In the genomic region with DNA sequence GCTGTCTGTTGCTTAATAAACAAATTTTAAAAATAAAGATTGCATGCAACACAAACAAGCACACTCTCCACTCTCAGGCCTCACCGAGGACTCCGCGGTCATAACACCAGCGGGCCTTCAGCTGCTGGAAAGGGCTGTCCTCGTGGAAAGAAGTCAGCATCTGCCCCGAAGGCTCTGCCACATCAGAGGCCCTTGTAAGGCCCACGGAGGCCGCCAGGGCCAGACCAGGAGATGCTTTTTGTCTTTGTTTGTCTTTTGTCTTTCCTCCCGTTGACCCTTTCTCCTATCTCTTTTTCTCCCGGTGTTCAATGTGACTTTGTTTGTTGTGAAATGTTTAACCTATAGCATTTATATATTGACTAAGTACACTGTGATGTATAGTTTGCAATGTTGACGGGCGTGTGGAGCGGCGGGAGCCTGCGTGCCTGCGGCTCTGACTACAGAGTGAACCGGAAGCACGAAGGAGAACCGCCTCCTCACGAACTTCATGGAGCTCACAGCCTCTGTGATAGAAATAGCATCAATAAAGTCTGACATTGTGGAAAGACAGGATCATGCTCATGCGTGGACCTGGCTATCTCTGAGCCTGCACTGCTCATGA, we compare ENCODE assay signal across 19 cellular contexts. TPM values are rescaled to one million over a fixed set of nuclear protein-coding genes. Genes with fewer than 3 reads are reported as not detected.
DNase-seq lines count a peak whose midpoint lies in the region; ATAC-seq, FAIRE-seq and TF ChIP-seq lines count a peak whose summit lies in the region.
"Had no signal": no experiment of that assay in that cellular context is flagged by ENCODE, and none has a peak within 500 bp of the region (broad histone marks: within the 10 kb centered on the region; RNA-seq: fewer than 3 reads in every experiment).

No MANE protein-coding gene starts in this region.

- H3K56ac ChIP-seq in IMR-90 (ENCODE audit: extremely low read depth, insufficient read depth, low read length), result no peak overlapping the region

- in situ Hi-C loops in IMR-90 (cut with MboI; ENCODE audit: low sequenced_read_pairs), result no loop called here

- 34% methylated on average over 6 of the region's 21 CpGs; no CpG with 5 or more reads in 1 of the 2 experiments for WGBS in IMR-90 (ENCODE audit: extremely low coverage in 2 of 2, insufficient read length in 1 of 2), 2 experiments

- no peaks in the 10 kb centered on the region; the same call in 1 of the 2 replicates for H4K20me1 ChIP-seq in IMR-90 (ENCODE audit: insufficient read depth, low read length)

- H2AK5ac ChIP-seq in IMR-90 (ENCODE audit: low read depth, low read length), result no peak overlapping the region

- H4K8ac ChIP-seq in IMR-90 (ENCODE audit: low read depth in 2 of 2, low read length in 2 of 2), result no peak overlapping the region

- TF ChIP-seq POLR2A in IMR-90 (IDR thresholded peaks at IDR 0.05; ENCODE audit: low read depth, low read length), result no peak

- no peak overlapping the region for H3K18ac ChIP-seq in IMR-90 (ENCODE audit: low read depth, low read length)

- no peak overlapping the region for H3K4ac ChIP-seq in IMR-90 (ENCODE audit: low read depth, low read length)

- no peak overlapping the region for H3K4me2 ChIP-seq in IMR-90 (ENCODE audit: low read depth, low read length)

- H2BK5ac ChIP-seq in IMR-90 (ENCODE audit: low read depth, low read length, poor library complexity, severe bottlenecking), result no peak overlapping the region

- POLR2A ChIA-PET in IMR-90 (lab: Charles Lee; ENCODE audit: unreplicated experiment), result no interaction called here
- POLR2A ChIA-PET in naive thymus-derived CD8-positive, alpha-beta T cell (lab: Charles Lee), result no interaction called here
- POLR2A ChIA-PET in CD8-positive, alpha-beta memory T cell (lab: Charles Lee), result no interaction called here

- H2BK20ac ChIP-seq in IMR-90 (ENCODE audit: low read depth, low read length), result no peak overlapping the region

- FAIRE-seq in bronchial epithelial cell (lab: Jason Lieb, UNC), result no peak
- FAIRE-seq: K562 had no signal

- dilution Hi-C loops in IMR-90 (cut with HindIII; ENCODE audit: low sequenced_read_pairs, unreplicated experiment), result no loop called here

- H3K27ac Mint-ChIP-seq in nephron, result peak overlapping the region in 2 of 3 experiments; percentile 4 to 26
- peak overlapping the region in 1 of 10 donors; percentile 48 for H3K27ac Mint-ChIP-seq in naive thymus-derived CD8-positive, alpha-beta T cell
- H3K27ac Mint-ChIP-seq in CD8-positive, alpha-beta memory T cell, result peak overlapping the region in 1 of 8 donors; percentile 42
- H3K27ac Mint-ChIP-seq: activated CD4-positive, alpha-beta T cell treated with anti-CD3 and anti-CD28 coated beads for 36 hours; CD4-positive, CD25-positive, alpha-beta regulatory T cell; stimulated activated memory B cell treated with anti-CD40 and anti-IgM and Interleukin-4, amounts not matched to agents 10 μg/mL and 1 μg/mL and 100 μg/mL, for 72 hours had no signal

- no TSS peak for BruUV-seq in IMR-90 (replicated peaks; lab: Mats Ljungman, UMichigan)

- intact Hi-C loops in IMR-90 (cut with micrococcal nuclease), result no loop called here

- TF ChIP-seq CTCF in IMR-90 (conservative IDR thresholded peaks at IDR 0.05; ENCODE audit: low read depth, low read length) (no peak), bronchial epithelial cell (IDR thresholded peaks at IDR 0.05; ENCODE audit: insufficient read depth, low read length, severe bottlenecking) (no peak), nephron (IDR thresholded peaks at IDR 0.05; ENCODE audit: unreplicated experiment in 3 of 3) (no peak)

- no peaks in the 10 kb centered on the region for H3K79me1 ChIP-seq in IMR-90 (ENCODE audit: low read depth in 1 of 2, low read length in 2 of 2)

- no peak overlapping the region for H3K9ac ChIP-seq in IMR-90 (ENCODE audit: low read depth, low read length)

- H3K27me3 ChIP-seq in IMR-90 (ENCODE audit: control insufficient read depth, insufficient read depth, low read length) (no peaks in the 10 kb centered on the region; the same call in 1 of the 2 replicates), bronchial epithelial cell (ENCODE audit: control insufficient read depth, insufficient read depth, low read length) (no peaks in the 10 kb centered on the region)
- no peaks in the 10 kb centered on the region for H3K27me3 ChIP-seq in CD8-positive, alpha-beta memory T cell (ENCODE audit: insufficient read depth, low read length, poor library complexity, severe bottlenecking)
- H3K27me3 ChIP-seq: dorsolateral prefrontal cortex, left lung, tibial nerve had no signal

- no peak overlapping the region for H2AK9ac ChIP-seq in IMR-90 (replicated peaks; ENCODE audit: low read depth, low read length, poor library complexity)

- H3K9me1 ChIP-seq in IMR-90 (ENCODE audit: insufficient read depth, low read length), result no peaks in the 10 kb centered on the region

- peaks cover 2% of the 10 kb centered on the region for H3K9me3 ChIP-seq in IMR-90 (ENCODE audit: control insufficient read depth, insufficient read depth, low read length)
- no peaks in the 10 kb centered on the region for H3K9me3 ChIP-seq in CD8-positive, alpha-beta memory T cell (ENCODE audit: low read length)
- H3K9me3 ChIP-seq: breast epithelium, esophagus squamous epithelium, left lung, tibial nerve had no signal

- H3K27me3 Mint-ChIP-seq in nephron (ENCODE audit: low read depth), result peaks cover 14% of the 10 kb centered on the region
- no peaks in the 10 kb centered on the region for H3K27me3 Mint-ChIP-seq in naive thymus-derived CD8-positive, alpha-beta T cell
- H3K27me3 Mint-ChIP-seq in CD8-positive, alpha-beta memory T cell, result peaks cover 0 to 2% of the 10 kb centered on the region in 2 donors
- H3K27me3 Mint-ChIP-seq: activated CD4-positive, alpha-beta T cell treated with anti-CD3 and anti-CD28 coated beads for 36 hours; CD4-positive, CD25-positive, alpha-beta regulatory T cell had no signal

- no peak for TF ChIP-seq RAD21 in IMR-90 (IDR thresholded peaks at IDR 0.05; ENCODE audit: low read length)

- H2AFZ ChIP-seq in IMR-90 (replicated peaks; ENCODE audit: low read length, poor library complexity), result peak overlapping the region; percentile 24

- peaks cover 17% of the 10 kb centered on the region for H3K4me1 Mint-ChIP-seq in nephron
- H3K4me1 Mint-ChIP-seq in naive thymus-derived CD8-positive, alpha-beta T cell, result peaks cover 0 to 11% (median 4%) of the 10 kb centered on the region in 4 donors
- no peaks in the 10 kb centered on the region for H3K4me1 Mint-ChIP-seq in CD8-positive, alpha-beta memory T cell
- H3K4me1 Mint-ChIP-seq: activated CD4-positive, alpha-beta T cell treated with anti-CD3 and anti-CD28 coated beads for 36 hours; CD4-positive, CD25-positive, alpha-beta regulatory T cell; stimulated activated memory B cell treated with anti-CD40 and anti-IgM and Interleukin-4, amounts not matched to agents 10 μg/mL and 1 μg/mL and 100 μg/mL, for 72 hours had no signal

- H3K36me3 Mint-ChIP-seq in nephron (ENCODE audit: low read depth), result no peaks in the 10 kb centered on the region
- H3K36me3 Mint-ChIP-seq in naive thymus-derived CD8-positive, alpha-beta T cell, result no peaks in the 10 kb centered on the region
- no peaks in the 10 kb centered on the region for H3K36me3 Mint-ChIP-seq in CD8-positive, alpha-beta memory T cell
- H3K36me3 Mint-ChIP-seq: CD4-positive, CD25-positive, alpha-beta regulatory T cell; stimulated activated memory B cell treated with anti-CD40 and anti-IgM and Interleukin-4, amounts not matched to agents 10 μg/mL and 1 μg/mL and 100 μg/mL, for 72 hours had no signal

- H3K14ac ChIP-seq in IMR-90 (replicated peaks; ENCODE audit: low read depth, low read length), result no peak overlapping the region

- no peak overlapping the region for H4K91ac ChIP-seq in IMR-90 (ENCODE audit: insufficient read depth, low read depth, low read length)

- DNase-seq in COLO668 (lab: John Stamatoyannopoulos, UW; ENCODE audit: unreplicated experiment), result peak; percentile 44
- peak; percentile 51 for DNase-seq in IMR-90
- DNase-seq in bronchial epithelial cell (ENCODE audit: low read depth), result peak; percentile 79
- DNase-seq in activated CD4-positive, CD25-positive, alpha-beta regulatory T cell (lab: John Stamatoyannopoulos, UW), result no peak
- DNase-seq in naive thymus-derived CD8-positive, alpha-beta T cell, result no peak
- DNase-seq in CD8-positive, alpha-beta memory T cell, result no peak
- DNase-seq in CD1c-positive myeloid dendritic cell (ENCODE audit: extremely low spot score), result no peak
- DNase-seq: activated CD4-positive, alpha-beta T cell treated with anti-CD3 and anti-CD28 coated beads for 36 hours; CD4-positive, CD25-positive, alpha-beta regulatory T cell; esophagus squamous epithelium; left lung; NCI-H1092 treated with DMSO at 0.1 percent for 48 hours; T-helper 2 cell had no signal

- no peak overlapping the region for H2BK120ac ChIP-seq in IMR-90 (ENCODE audit: low read depth, low read length)

- H3K36me3 ChIP-seq in IMR-90 (ENCODE audit: control insufficient read depth, insufficient read depth, low read length) (no peaks in the 10 kb centered on the region), bronchial epithelial cell (ENCODE audit: control insufficient read depth, insufficient read depth, low read length) (no peaks in the 10 kb centered on the region)
- no peaks in the 10 kb centered on the region for H3K36me3 ChIP-seq in CD8-positive, alpha-beta memory T cell (ENCODE audit: insufficient read depth, low read length)
- H3K36me3 ChIP-seq: breast epithelium, esophagus squamous epithelium, left lung, tibial nerve had no signal

- peak overlapping the region; percentile 9; the same call in 1 of the 2 replicates for H4K5ac ChIP-seq in IMR-90 (ENCODE audit: low read depth, low read length)

- no peak overlapping the region for H2BK15ac ChIP-seq in IMR-90 (ENCODE audit: low read depth, low read length)

- H3K27ac ChIP-seq in IMR-90 (ENCODE audit: insufficient read depth, low read length), result no peak overlapping the region
- H3K27ac ChIP-seq in CD8-positive, alpha-beta memory T cell (ENCODE audit: low read depth, low read length), result no peak overlapping the region
- H3K27ac ChIP-seq: breast epithelium, esophagus squamous epithelium, left lung, tibial nerve had no signal

- H3K9me3 Mint-ChIP-seq in nephron, result no peaks in the 10 kb centered on the region
- H3K9me3 Mint-ChIP-seq in naive thymus-derived CD8-positive, alpha-beta T cell, result no peaks in the 10 kb centered on the region
- H3K9me3 Mint-ChIP-seq in CD8-positive, alpha-beta memory T cell, result no peaks in the 10 kb centered on the region
- H3K9me3 Mint-ChIP-seq: stimulated activated memory B cell treated with anti-CD40 and anti-IgM and Interleukin-4, amounts not matched to agents 10 μg/mL and 1 μg/mL and 100 μg/mL, for 72 hours had no signal

- H3K4me3 ChIP-seq in IMR-90 (ENCODE audit: insufficient read depth, low read depth, low read length), result no peak overlapping the region
- H3K4me3 ChIP-seq in bronchial epithelial cell (ENCODE audit: low read depth, low read length), result no peak overlapping the region
- H3K4me3 ChIP-seq in CD8-positive, alpha-beta memory T cell (ENCODE audit: low read length), result no peak overlapping the region
- H3K4me3 ChIP-seq: breast epithelium, dorsolateral prefrontal cortex, esophagus squamous epithelium, K562, left lung, tibial nerve had no signal

- H3K4me1 ChIP-seq in IMR-90 (ENCODE audit: control insufficient read depth, insufficient read depth, low read length), result no peaks in the 10 kb centered on the region
- no peaks in the 10 kb centered on the region for H3K4me1 ChIP-seq in CD8-positive, alpha-beta memory T cell (ENCODE audit: insufficient read depth, low read length)
- H3K4me1 ChIP-seq: breast epithelium, esophagus squamous epithelium, tibial nerve had no signal

- H3K23ac ChIP-seq in IMR-90 (ENCODE audit: low read depth, low read length), result no peak overlapping the region

- H3K4me3 Mint-ChIP-seq in nephron, result no peak overlapping the region
- H3K4me3 Mint-ChIP-seq in naive thymus-derived CD8-positive, alpha-beta T cell, result no peak overlapping the region
- H3K4me3 Mint-ChIP-seq in CD8-positive, alpha-beta memory T cell, result no peak overlapping the region
- H3K4me3 Mint-ChIP-seq: activated CD4-positive, alpha-beta T cell treated with anti-CD3 and anti-CD28 coated beads for 36 hours; CD4-positive, CD25-positive, alpha-beta regulatory T cell; stimulated activated memory B cell treated with anti-CD40 and anti-IgM and Interleukin-4, amounts not matched to agents 10 μg/mL and 1 μg/mL and 100 μg/mL, for 72 hours had no signal

- CTCF ChIA-PET in IMR-90 (lab: Yijun Ruan, JAX), result interaction anchor here (1.1 kb wide), 1 partner anchor 31 kb away, joined by 4 read pairs; no protein-coding TSS in a partner anchor
- CTCF ChIA-PET in CD8-positive, alpha-beta memory T cell (lab: Charles Lee), result interaction anchor here (3.2 kb wide), 1 partner anchor 32 kb away, joined by 11 read pairs; no protein-coding TSS in a partner anchor

- peak; percentile 75 for ATAC-seq in IMR-90 (ENCODE audit: low read depth)
- ATAC-seq in naive thymus-derived CD8-positive, alpha-beta T cell, result no peak
- ATAC-seq: activated CD4-positive, alpha-beta T cell treated with anti-CD3 and anti-CD28 coated beads for 36 hours; K562; left lung; stimulated activated memory B cell treated with anti-CD40 and anti-IgM and Interleukin-4, amounts not matched to agents 10 μg/mL and 1 μg/mL and 100 μg/mL, for 72 hours had no signal

RNA-seq across cellular contexts. Expression of a gene that starts 24.1 kb away (rescaled TPM):
- total RNA-seq in IMR-90 (2012; rRNA removed) (0.56 and 0.72 TPM in 2 replicates), bronchial epithelial cell (1.3 and 1.5 TPM in 2 replicates)
- polyA plus RNA-seq in IMR-90 (2012; rRNA removed), result 4.1 and 5.4 TPM in 2 replicates
- polyA plus RNA-seq in IMR-90 (2012; cell fraction: cytosol; rRNA removed), result 3.4 and 5.5 TPM in 2 replicates
- 18.4 and 59.0 TPM in 2 replicates for polyA plus RNA-seq in IMR-90 (2012; cell fraction: nucleus; rRNA removed; ENCODE audit: low replicate concordance)
- total RNA-seq in naive thymus-derived CD8-positive, alpha-beta T cell, result 100 to 1,000 TPM; 197 to 198 TPM
- 1 to 10 TPM; 2.2 to 3.5 (median 2.5) TPM for polyA plus RNA-seq in naive thymus-derived CD8-positive, alpha-beta T cell
- total RNA-seq in CD8-positive, alpha-beta memory T cell, result 10 to 100 TPM; 10.8 to 12.0 TPM
- 3.4 TPM for polyA plus RNA-seq in CD8-positive, alpha-beta memory T cell

RNA-seq across cellular contexts. Expression of a gene that starts 37.6 kb away (rescaled TPM):
- 25.3 and 25.6 TPM in 2 replicates for total RNA-seq in IMR-90 (2012; rRNA removed)
- polyA plus RNA-seq in IMR-90 (2012; rRNA removed), result 38.1 and 39.5 TPM in 2 replicates
- 33.5 and 37.2 TPM in 2 replicates for polyA plus RNA-seq in IMR-90 (2012; cell fraction: cytosol; rRNA removed)
- 11.6 and 15.3 TPM in 2 replicates for polyA plus RNA-seq in IMR-90 (2012; cell fraction: nucleus; rRNA removed; ENCODE audit: low replicate concordance)
- 31.5 and 33.4 TPM in 2 replicates for total RNA-seq in bronchial epithelial cell
- total RNA-seq in naive thymus-derived CD8-positive, alpha-beta T cell, result 10 to 100 TPM; 57.4 to 61.7 TPM
- polyA plus RNA-seq in naive thymus-derived CD8-positive, alpha-beta T cell, result 10 to 100 TPM; 41.9 to 48.3 (median 42.3) TPM
- total RNA-seq in CD8-positive, alpha-beta memory T cell, result 10 to 100 TPM; 18.9 to 21.1 TPM
- 47.7 TPM for polyA plus RNA-seq in CD8-positive, alpha-beta memory T cell

Comparison
In these comparisons a context has a peak if more than half of its experiments do, and no peak if none do; other contexts are left out.
1. DNase-seq: peak in COLO668 (single experiment), IMR-90 (single experiment) and bronchial epithelial cell (single experiment); none in activated CD4-positive, CD25-positive, alpha-beta regulatory T cell (0 of 4), naive thymus-derived CD8-positive, alpha-beta T cell (0 of 10), CD8-positive, alpha-beta memory T cell (0 of 5) and CD1c-positive myeloid dendritic cell (single experiment).
2. RNA of a gene that starts 24.1 kb away (total RNA-seq): 197 to 198 TPM in naive thymus-derived CD8-positive, alpha-beta T cell; 10.8 to 12.0 TPM in CD8-positive, alpha-beta memory T cell, 1.3 to 1.5 TPM in bronchial epithelial cell and 0.56 to 0.72 TPM in IMR-90; every median in the first group is over 10 times any median in the second.